10 cellular contexts compared by ENCODE assay signal in the genomic region with DNA sequence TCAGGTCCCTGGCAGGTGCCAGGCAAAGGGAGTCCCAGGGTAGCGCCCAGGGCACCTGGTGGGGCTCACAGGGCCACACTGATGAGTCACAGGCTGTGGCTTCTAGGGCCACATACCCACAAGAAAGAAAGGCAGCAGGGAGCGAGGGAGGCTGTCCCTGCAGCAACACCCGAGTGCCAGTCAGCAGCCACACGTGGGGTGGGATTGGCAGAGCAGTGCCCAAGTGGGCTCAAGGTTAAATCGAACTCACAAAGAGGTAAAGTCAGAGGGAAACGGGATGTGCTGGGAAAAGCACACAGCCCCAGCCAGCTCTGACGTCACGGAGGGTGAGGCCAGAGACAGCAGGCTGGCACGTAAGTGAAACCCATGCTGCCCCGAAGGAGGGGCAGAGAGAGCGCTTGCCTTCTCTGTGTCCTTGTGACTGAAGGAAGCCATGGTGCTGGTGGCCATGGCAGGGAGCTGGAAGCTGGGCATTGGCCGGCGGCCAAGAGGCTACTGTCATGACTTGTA. TPM values are rescaled to one million over a fixed set of nuclear protein-coding genes. Genes with fewer than 3 reads are reported as not detected.
DNase-seq lines count a peak whose midpoint lies in the region; ATAC-seq and TF ChIP-seq lines count a peak whose summit lies in the region.
"Had no signal": no experiment of that assay in that cellular context is flagged by ENCODE, and none has a peak within 500 bp of the region (broad histone marks: within the 10 kb centered on the region; RNA-seq: fewer than 3 reads in every experiment).

No MANE protein-coding gene starts in this region.

- H3K27ac ChIP-seq in esophagus squamous epithelium (peak overlapping the region; percentile 16 to 86 (median 72)), SK-N-SH (ENCODE audit: low read depth in 2 of 2, low read length in 1 of 2) (no peak overlapping the region)

- H4K20me1 ChIP-seq in SK-N-SH (ENCODE audit: insufficient read depth), result no peaks in the 10 kb centered on the region

- no peak for TF ChIP-seq EP300 in SK-N-SH (IDR thresholded peaks at IDR 0.05; ENCODE audit: borderline replicate concordance in 1 of 2, low read depth in 1 of 2, low read length in 1 of 2)

- DNase-seq in EH (ENCODE audit: low read depth) (peak; percentile 36), RPMI7951 (ENCODE audit: low read depth) (peak; percentile 20), esophagus squamous epithelium (lab: John Stamatoyannopoulos, UW) (no peak), posterior cingulate gyrus (peak; percentile 46 to 96 (median 76)), SK-N-SH (no peak), retina (no peak)
- DNase-seq: OCI-M1 had no signal

- no peaks in the 10 kb centered on the region for H3F3A ChIP-seq in SK-N-SH (replicated peaks; ENCODE audit: insufficient read depth)

- H3K4me3 ChIP-seq in esophagus squamous epithelium (peak overlapping the region in 2 of 4 donors; percentile 12 to 17), SK-N-SH (ENCODE audit: low read depth in 2 of 2, low read length in 1 of 2) (no peak overlapping the region)

- TF ChIP-seq CTCF in esophagus squamous epithelium (IDR thresholded peaks at IDR 0.05) (no peak), SK-N-SH (IDR thresholded peaks at IDR 0.05) (no peak)

- H3K9ac ChIP-seq in SK-N-SH, result no peak overlapping the region

- H2AFZ ChIP-seq in SK-N-SH (ENCODE audit: low read depth), result no peak overlapping the region

- CTCF ChIA-PET in SK-N-SH (lab: Yijun Ruan, JAX), result interaction anchor here (1.3 to 1.4 kb wide), 2 partner anchors 9 to 34 kb away, joined by 3 to 6 read pairs; a partner anchor contains a TSS

- POLR2A ChIA-PET in SK-N-SH (lab: Yijun Ruan, JAX), result no interaction called here

- H3K79me2 ChIP-seq in SK-N-SH (ENCODE audit: insufficient read depth), result no peaks in the 10 kb centered on the region

- no peaks in the 10 kb centered on the region for H3K36me3 ChIP-seq in esophagus squamous epithelium
- no peaks in the 10 kb centered on the region for H3K36me3 ChIP-seq in SK-N-SH (replicated peaks in 1 of 2; ENCODE audit: control insufficient read depth in 1 of 2, insufficient read depth in 2 of 2, low read length in 1 of 2)

- H3K27me3 ChIP-seq in esophagus squamous epithelium (no peaks in the 10 kb centered on the region), SK-N-SH (ENCODE audit: insufficient read depth) (no peaks in the 10 kb centered on the region)

- no peak for TF ChIP-seq POLR2A in esophagus squamous epithelium (IDR thresholded peaks at IDR 0.05)

- H3K4me1 ChIP-seq in esophagus squamous epithelium (peaks cover 0 to 58% (median 10%) of the 10 kb centered on the region in 3 donors), SK-N-SH (ENCODE audit: control insufficient read depth in 1 of 2, insufficient read depth in 2 of 2, low read depth in 1 of 2, low read length in 1 of 2) (peaks cover 0 to 9% of the 10 kb centered on the region in 2 experiments; a peak in 1 of 4 replicates)

- H3K9me3 ChIP-seq in esophagus squamous epithelium, result no peaks in the 10 kb centered on the region
- no peaks in the 10 kb centered on the region for H3K9me3 ChIP-seq in SK-N-SH

- no peak for TF ChIP-seq RAD21 in SK-N-SH (IDR thresholded peaks at IDR 0.05; ENCODE audit: low read length)

- H3K4me2 ChIP-seq in SK-N-SH, result no peak overlapping the region

- WGBS in esophagus squamous epithelium, 2 donors, result 36 to 48% methylated on average over 11 to 13 of the region's 13 CpGs
- 60% methylated on average over 13 of the region's 13 CpGs for WGBS in SK-N-SH (ENCODE audit: low lambda C conversion rate)

- intact Hi-C loops in esophagus squamous epithelium (cut with DNase I) (no loop called here), posterior cingulate gyrus (cut with DNase I) (no loop called here)

- no peak for ATAC-seq in HG02610 (IDR thresholded peaks at IDR 0.05; ENCODE audit: unreplicated experiment)
- no peak for ATAC-seq in HG02642 (IDR thresholded peaks at IDR 0.05; ENCODE audit: poor library complexity, unreplicated experiment)

- no peaks in the 10 kb centered on the region for H3K9me2 ChIP-seq in SK-N-SH

TF ChIP-seq in SK-N-SH, 30 proteins besides CTCF, POLR2A, EP300 and RAD21 (continues in another document):
- TF ChIP-seq, protein P1, sequence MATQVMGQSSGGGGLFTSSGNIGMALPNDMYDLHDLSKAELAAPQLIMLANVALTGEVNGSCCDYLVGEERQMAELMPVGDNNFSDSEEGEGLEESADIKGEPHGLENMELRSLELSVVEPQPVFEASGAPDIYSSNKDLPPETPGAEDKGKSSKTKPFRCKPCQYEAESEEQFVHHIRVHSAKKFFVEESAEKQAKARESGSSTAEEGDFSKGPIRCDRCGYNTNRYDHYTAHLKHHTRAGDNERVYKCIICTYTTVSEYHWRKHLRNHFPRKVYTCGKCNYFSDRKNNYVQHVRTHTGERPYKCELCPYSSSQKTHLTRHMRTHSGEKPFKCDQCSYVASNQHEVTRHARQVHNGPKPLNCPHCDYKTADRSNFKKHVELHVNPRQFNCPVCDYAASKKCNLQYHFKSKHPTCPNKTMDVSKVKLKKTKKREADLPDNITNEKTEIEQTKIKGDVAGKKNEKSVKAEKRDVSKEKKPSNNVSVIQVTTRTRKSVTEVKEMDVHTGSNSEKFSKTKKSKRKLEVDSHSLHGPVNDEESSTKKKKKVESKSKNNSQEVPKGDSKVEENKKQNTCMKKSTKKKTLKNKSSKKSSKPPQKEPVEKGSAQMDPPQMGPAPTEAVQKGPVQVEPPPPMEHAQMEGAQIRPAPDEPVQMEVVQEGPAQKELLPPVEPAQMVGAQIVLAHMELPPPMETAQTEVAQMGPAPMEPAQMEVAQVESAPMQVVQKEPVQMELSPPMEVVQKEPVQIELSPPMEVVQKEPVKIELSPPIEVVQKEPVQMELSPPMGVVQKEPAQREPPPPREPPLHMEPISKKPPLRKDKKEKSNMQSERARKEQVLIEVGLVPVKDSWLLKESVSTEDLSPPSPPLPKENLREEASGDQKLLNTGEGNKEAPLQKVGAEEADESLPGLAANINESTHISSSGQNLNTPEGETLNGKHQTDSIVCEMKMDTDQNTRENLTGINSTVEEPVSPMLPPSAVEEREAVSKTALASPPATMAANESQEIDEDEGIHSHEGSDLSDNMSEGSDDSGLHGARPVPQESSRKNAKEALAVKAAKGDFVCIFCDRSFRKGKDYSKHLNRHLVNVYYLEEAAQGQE (IDR thresholded peaks at IDR 0.05; ENCODE audit: low read depth, low read length), result no peak
- no peak for TF ChIP-seq RXRA (IDR thresholded peaks at IDR 0.05; ENCODE audit: borderline replicate concordance, low read depth)
- TF ChIP-seq SMC3 (IDR thresholded peaks at IDR 0.05; ENCODE audit: low read depth, low read length), result no peak
- no peak for TF ChIP-seq RCOR1 (IDR thresholded peaks at IDR 0.05; ENCODE audit: low read length)
- TF ChIP-seq FOXM1 (IDR thresholded peaks at IDR 0.05; ENCODE audit: low read depth), result no peak
- TF ChIP-seq GABPA (IDR thresholded peaks at IDR 0.05; ENCODE audit: low read depth), result no peak
- TF ChIP-seq, protein P2, sequence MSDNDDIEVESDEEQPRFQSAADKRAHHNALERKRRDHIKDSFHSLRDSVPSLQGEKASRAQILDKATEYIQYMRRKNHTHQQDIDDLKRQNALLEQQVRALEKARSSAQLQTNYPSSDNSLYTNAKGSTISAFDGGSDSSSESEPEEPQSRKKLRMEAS (IDR thresholded peaks at IDR 0.05; ENCODE audit: low read depth), result no peak
- TF ChIP-seq, protein P3, sequence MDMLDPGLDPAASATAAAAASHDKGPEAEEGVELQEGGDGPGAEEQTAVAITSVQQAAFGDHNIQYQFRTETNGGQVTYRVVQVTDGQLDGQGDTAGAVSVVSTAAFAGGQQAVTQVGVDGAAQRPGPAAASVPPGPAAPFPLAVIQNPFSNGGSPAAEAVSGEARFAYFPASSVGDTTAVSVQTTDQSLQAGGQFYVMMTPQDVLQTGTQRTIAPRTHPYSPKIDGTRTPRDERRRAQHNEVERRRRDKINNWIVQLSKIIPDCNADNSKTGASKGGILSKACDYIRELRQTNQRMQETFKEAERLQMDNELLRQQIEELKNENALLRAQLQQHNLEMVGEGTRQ (IDR thresholded peaks at IDR 0.05; ENCODE audit: borderline replicate concordance, low read depth, low read length), result no peak
- TF ChIP-seq, protein P4, sequence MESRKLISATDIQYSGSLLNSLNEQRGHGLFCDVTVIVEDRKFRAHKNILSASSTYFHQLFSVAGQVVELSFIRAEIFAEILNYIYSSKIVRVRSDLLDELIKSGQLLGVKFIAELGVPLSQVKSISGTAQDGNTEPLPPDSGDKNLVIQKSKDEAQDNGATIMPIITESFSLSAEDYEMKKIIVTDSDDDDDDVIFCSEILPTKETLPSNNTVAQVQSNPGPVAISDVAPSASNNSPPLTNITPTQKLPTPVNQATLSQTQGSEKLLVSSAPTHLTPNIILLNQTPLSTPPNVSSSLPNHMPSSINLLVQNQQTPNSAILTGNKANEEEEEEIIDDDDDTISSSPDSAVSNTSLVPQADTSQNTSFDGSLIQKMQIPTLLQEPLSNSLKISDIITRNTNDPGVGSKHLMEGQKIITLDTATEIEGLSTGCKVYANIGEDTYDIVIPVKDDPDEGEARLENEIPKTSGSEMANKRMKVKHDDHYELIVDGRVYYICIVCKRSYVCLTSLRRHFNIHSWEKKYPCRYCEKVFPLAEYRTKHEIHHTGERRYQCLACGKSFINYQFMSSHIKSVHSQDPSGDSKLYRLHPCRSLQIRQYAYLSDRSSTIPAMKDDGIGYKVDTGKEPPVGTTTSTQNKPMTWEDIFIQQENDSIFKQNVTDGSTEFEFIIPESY (IDR thresholded peaks at IDR 0.05; ENCODE audit: borderline replicate concordance, low read depth), result no peak
- TF ChIP-seq TAF1 (IDR thresholded peaks at IDR 0.05; ENCODE audit: borderline replicate concordance, low read depth, low read length), result no peak
- TF ChIP-seq, protein P5, sequence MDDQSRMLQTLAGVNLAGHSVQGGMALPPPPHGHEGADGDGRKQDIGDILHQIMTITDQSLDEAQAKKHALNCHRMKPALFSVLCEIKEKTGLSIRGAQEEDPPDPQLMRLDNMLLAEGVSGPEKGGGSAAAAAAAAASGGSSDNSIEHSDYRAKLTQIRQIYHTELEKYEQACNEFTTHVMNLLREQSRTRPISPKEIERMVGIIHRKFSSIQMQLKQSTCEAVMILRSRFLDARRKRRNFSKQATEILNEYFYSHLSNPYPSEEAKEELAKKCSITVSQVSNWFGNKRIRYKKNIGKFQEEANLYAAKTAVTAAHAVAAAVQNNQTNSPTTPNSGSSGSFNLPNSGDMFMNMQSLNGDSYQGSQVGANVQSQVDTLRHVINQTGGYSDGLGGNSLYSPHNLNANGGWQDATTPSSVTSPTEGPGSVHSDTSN (IDR thresholded peaks at IDR 0.05), result no peak

RNA-seq across cellular contexts. Expression of a gene that starts 33.8 kb away (rescaled TPM):
- not detected in 2 replicates for total RNA-seq in RPMI7951 (2014; rRNA removed; shearing (Covaris generic))
- total RNA-seq in esophagus squamous epithelium, result 1 to 10 TPM; 2.9 to 4.0 (median 3.3) TPM
- not detected in 2 replicates for polyA plus RNA-seq in SK-N-SH (2012; rRNA removed)
- polyA plus RNA-seq in SK-N-SH (2012; cell fraction: cytosol; rRNA removed), result not detected in 2 replicates
- polyA plus RNA-seq in SK-N-SH (2012; cell fraction: nucleus; rRNA removed), result not detected in 2 replicates
- total RNA-seq: omental fat pad had no signal

RNA-seq across cellular contexts. Expression of a gene that starts 40.2 kb away (rescaled TPM):
- total RNA-seq in RPMI7951 (2014; rRNA removed; shearing (Covaris generic)), result 7.2 and 8.4 TPM in 2 replicates
- total RNA-seq in esophagus squamous epithelium, result 10 to 100 TPM; 12.4 to 33.9 (median 22.1) TPM
- 3.1 and 3.6 TPM in 2 replicates for polyA plus RNA-seq in SK-N-SH (2012; rRNA removed)
- 1.8 and 1.9 TPM in 2 replicates for polyA plus RNA-seq in SK-N-SH (2012; cell fraction: cytosol; rRNA removed)
- 8.1 and 8.4 TPM in 2 replicates for polyA plus RNA-seq in SK-N-SH (2012; cell fraction: nucleus; rRNA removed)

Comparison
In these comparisons a context has a peak if more than half of its experiments do, and no peak if none do; other contexts are left out.
1. DNase-seq: peak in EH (single experiment), RPMI7951 (single experiment) and posterior cingulate gyrus (10 of 10); none in esophagus squamous epithelium (single experiment), SK-N-SH (single experiment) and retina (single experiment).
2. H3K27ac ChIP-seq: peak in esophagus squamous epithelium (4 of 4); none in SK-N-SH (0 of 2).